8 cellular contexts compared by ENCODE assay signal in the genomic region with DNA sequence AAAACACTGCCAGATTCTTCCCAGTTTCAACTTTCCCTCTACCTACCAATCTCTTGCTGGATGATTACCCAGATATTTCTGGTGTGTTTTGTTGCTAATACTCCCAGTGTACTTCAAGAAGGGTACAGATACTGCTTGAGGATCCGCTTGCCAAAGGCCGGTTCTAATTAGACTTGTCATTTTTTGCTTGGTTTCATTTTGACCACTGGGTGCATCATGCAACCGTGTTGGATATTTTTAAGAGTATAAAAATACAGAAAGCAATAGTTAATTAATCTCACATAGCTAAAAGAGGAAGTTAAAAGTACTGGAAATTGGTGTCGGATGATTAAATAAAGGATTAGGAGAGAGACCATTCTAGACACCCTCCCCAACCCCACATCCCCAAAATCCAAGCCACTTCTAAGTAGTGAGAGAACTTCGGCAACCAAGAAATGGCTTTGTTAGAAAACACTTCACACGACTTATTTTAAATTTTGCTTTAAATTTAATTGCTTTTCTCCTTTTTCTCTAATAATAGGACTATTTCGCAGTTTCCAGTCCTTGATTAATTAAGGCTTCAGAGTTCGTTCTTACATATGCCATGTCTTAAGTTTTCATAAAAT. TPM values are rescaled to one million over a fixed set of nuclear protein-coding genes. Genes with fewer than 3 reads are reported as not detected.
A peak's percentile ranks its signal among the peaks of the same experiment; 100 is the strongest.
DNase-seq lines count a peak whose midpoint lies in the region; ATAC-seq and TF ChIP-seq lines count a peak whose summit lies in the region.

No MANE protein-coding gene starts in this region.

- 33 to 48% methylated on average over 4 to 6 of the region's 8 CpGs for WGBS in endodermal cell (ENCODE audit: insufficient coverage in 1 of 2, insufficient read length in 1 of 2), 2 experiments

- peaks cover 38% of the 10 kb centered on the region for H3K79me2 ChIP-seq in osteoblast (ENCODE audit: insufficient read depth, low read length)

- H3K27ac Mint-ChIP-seq in stimulated activated naive CD8-positive, alpha-beta T cell treated with anti-CD3 and anti-CD28 coated beads, Interleukin-15, Interleukin-2, amounts not matched to agents 100 ng/mL and 50 ng/mL, for 24 hours = no peak overlapping the region
- no peak overlapping the region for H3K27ac Mint-ChIP-seq in endodermal cell

- no peak overlapping the region for H3K9ac ChIP-seq in endodermal cell (ENCODE audit: extremely low read depth, low read length, poor library complexity, severe bottlenecking)

- peaks cover 27% of the 10 kb centered on the region for H3K4me1 Mint-ChIP-seq in stimulated activated naive CD8-positive, alpha-beta T cell treated with anti-CD3 and anti-CD28 coated beads, Interleukin-15, Interleukin-2, amounts not matched to agents 100 ng/mL and 50 ng/mL, for 24 hours (ENCODE audit: low read depth)
- peaks cover 11% of the 10 kb centered on the region for H3K4me1 Mint-ChIP-seq in endodermal cell

- H4K20me1 ChIP-seq in osteoblast (ENCODE audit: insufficient read depth, low read length) = no peaks in the 10 kb centered on the region

- no peaks in the 10 kb centered on the region for H3K4me1 ChIP-seq in endodermal cell (ENCODE audit: control insufficient read depth, insufficient read depth, low read length)
- H3K4me1 ChIP-seq in osteoblast (ENCODE audit: insufficient read depth, low read length) = peaks cover under 1% of the 10 kb centered on the region

- no peak for TF ChIP-seq CTCF in endodermal cell (conservative IDR thresholded peaks at IDR 0.05)
- no peak for TF ChIP-seq CTCF in osteoblast (IDR thresholded peaks at IDR 0.05; ENCODE audit: extremely low read depth, low read depth, low read length)

- no peaks in the 10 kb centered on the region for H3K9me3 ChIP-seq in endodermal cell (ENCODE audit: control insufficient read depth, low read length)
- H3K9me3 ChIP-seq in osteoblast (ENCODE audit: low read depth, low read length) = no peaks in the 10 kb centered on the region

- peaks cover 8% of the 10 kb centered on the region for H3K27me3 Mint-ChIP-seq in stimulated activated naive CD8-positive, alpha-beta T cell treated with anti-CD3 and anti-CD28 coated beads, Interleukin-15, Interleukin-2, amounts not matched to agents 100 ng/mL and 50 ng/mL, for 24 hours
- H3K27me3 Mint-ChIP-seq in endodermal cell (ENCODE audit: insufficient read depth) = peaks cover 81% of the 10 kb centered on the region

- H3K36me3 ChIP-seq in endodermal cell (ENCODE audit: control insufficient read depth, insufficient read depth, low read length) (no peaks in the 10 kb centered on the region), osteoblast (ENCODE audit: insufficient read depth, low read length) (no peaks in the 10 kb centered on the region)

- H3K9me3 Mint-ChIP-seq in stimulated activated naive CD8-positive, alpha-beta T cell treated with anti-CD3 and anti-CD28 coated beads, Interleukin-15, Interleukin-2, amounts not matched to agents 100 ng/mL and 50 ng/mL, for 24 hours = no peaks in the 10 kb centered on the region
- H3K9me3 Mint-ChIP-seq in endodermal cell = no peaks in the 10 kb centered on the region

- peak overlapping the region; percentile 91 for H3K4me3 Mint-ChIP-seq in stimulated activated naive CD8-positive, alpha-beta T cell treated with anti-CD3 and anti-CD28 coated beads, Interleukin-15, Interleukin-2, amounts not matched to agents 100 ng/mL and 50 ng/mL, for 24 hours
- peak overlapping the region; percentile 52 for H3K4me3 Mint-ChIP-seq in endodermal cell

- no peaks in the 10 kb centered on the region for H3K36me3 Mint-ChIP-seq in stimulated activated naive CD8-positive, alpha-beta T cell treated with anti-CD3 and anti-CD28 coated beads, Interleukin-15, Interleukin-2, amounts not matched to agents 100 ng/mL and 50 ng/mL, for 24 hours (ENCODE audit: low read depth)
- H3K36me3 Mint-ChIP-seq in endodermal cell (ENCODE audit: low read depth) = no peaks in the 10 kb centered on the region

- ATAC-seq in stimulated activated naive CD8-positive, alpha-beta T cell treated with anti-CD3 and anti-CD28 coated beads, Interleukin-15, Interleukin-2, amounts not matched to agents 100 U/mL and 50 U/mL, for 24 hours = no peak
- ATAC-seq in GM19395 (IDR thresholded peaks at IDR 0.05; ENCODE audit: unreplicated experiment) (no peak), GM21576 (IDR thresholded peaks at IDR 0.05; ENCODE audit: unreplicated experiment) (no peak), GM18502 (IDR thresholded peaks at IDR 0.05; ENCODE audit: poor library complexity, unreplicated experiment) (no peak)

- no peak overlapping the region for H3K27ac ChIP-seq in endodermal cell (ENCODE audit: low read depth, low read length)
- H3K27ac ChIP-seq in osteoblast (ENCODE audit: low read depth, low read length) = peak overlapping the region; percentile 98

- H3K4me3 ChIP-seq in endodermal cell (ENCODE audit: low read length) = peak overlapping the region; percentile 79
- peak overlapping the region; percentile 97 for H3K4me3 ChIP-seq in osteoblast (ENCODE audit: insufficient read depth, low read length)

- no peak for DNase-seq in stimulated activated naive CD8-positive, alpha-beta T cell treated with anti-CD3 and anti-CD28 coated beads, Interleukin-15, Interleukin-2, amounts not matched to agents 100 U/mL and 50 U/mL, for 24 hours
- DNase-seq in OCI-M1 (lab: John Stamatoyannopoulos, UW) (peak; percentile 79), endodermal cell (no peak), osteoblast (ENCODE audit: insufficient read length, low spot score, missing footprints) (no peak)

- H3K4me2 ChIP-seq in osteoblast (ENCODE audit: insufficient read depth, low read length) = peak overlapping the region; percentile 99

- H3K27me3 ChIP-seq in endodermal cell (ENCODE audit: control insufficient read depth, insufficient read depth, low read length, poor library complexity, severe bottlenecking) = peaks cover 90% of the 10 kb centered on the region
- no peaks in the 10 kb centered on the region for H3K27me3 ChIP-seq in osteoblast (ENCODE audit: insufficient read depth, low read length)

- H2AFZ ChIP-seq in osteoblast (ENCODE audit: low read length) = peak overlapping the region; percentile 94

RNA-seq across cellular contexts. Expression of gene CDKN2C, which starts 2.5 kb away (rescaled TPM):
- total RNA-seq in endodermal cell = under 1 TPM; 0.66 TPM
- 1.6 TPM for polyA plus RNA-seq in endodermal cell (2013, experiment 1 of 2)
- 1.7 TPM for polyA plus RNA-seq in endodermal cell (2013, experiment 2 of 2)
- 18.9 and 34.4 TPM in 2 replicates for total RNA-seq in osteoblast

RNA-seq across cellular contexts. Expression of gene FAF1, which starts 7.5 kb away (rescaled TPM):
- total RNA-seq in endodermal cell (10 to 100 TPM; 76.4 to 94.4 TPM), osteoblast (40.5 and 52.2 TPM in 2 replicates)
- polyA plus RNA-seq in endodermal cell (2013, experiment 1 of 2) = 66.4 TPM
- 61.6 TPM for polyA plus RNA-seq in endodermal cell (2013, experiment 2 of 2)

Comparison
In these comparisons a context has a peak if more than half of its experiments do, and no peak if none do; other contexts are left out.
1. RNA of gene CDKN2C, which starts 2.5 kb away (total RNA-seq): 18.9 to 34.4 TPM in osteoblast; 0.66 TPM in endodermal cell; every median in the first group is over 10 times any median in the second.